In genomic region chr20:32473231-32474008, GRCh38 we compare ENCODE assay signal across 13 cellular contexts.
DNase-seq lines count a peak whose midpoint lies in the region; ATAC-seq and TF ChIP-seq lines count a peak whose summit lies in the region.
"Had no signal": no experiment of that assay in that cellular context is flagged by ENCODE, and none has a peak within 500 bp of the region (broad histone marks: within the 10 kb centered on the region; RNA-seq: fewer than 3 reads in every experiment).

No MANE protein-coding gene starts in this region.

- H2AFZ ChIP-seq in smooth muscle cell (ENCODE audit: low read depth) = no peak overlapping the region

- H3K9me3 ChIP-seq in colonic mucosa (no peaks in the 10 kb centered on the region), right lobe of liver (no peaks in the 10 kb centered on the region), smooth muscle cell (replicated peaks; ENCODE audit: low read depth) (no peaks in the 10 kb centered on the region)
- H3K9me3 ChIP-seq: prostate gland had no signal

- H3K4me2 ChIP-seq in smooth muscle cell = peak overlapping the region; percentile 89

- H4K20me1 ChIP-seq in smooth muscle cell (ENCODE audit: low read depth) = peaks cover 60% of the 10 kb centered on the region

- DNase-seq in HFF-Myc (ENCODE audit: extremely low read depth, low read depth) = no peak
- peak; percentile 71 for DNase-seq in colonic mucosa
- DNase-seq in right lobe of liver = peak in 2 of 3 donors; percentile 63 to 65
- no peak for DNase-seq in smooth muscle cell (lab: John Stamatoyannopoulos, UW; ENCODE audit: unreplicated experiment)
- DNase-seq in D341Med (ENCODE audit: low spot score) = no peak
- DNase-seq in GF-D8 (lab: John Stamatoyannopoulos, UW) = no peak
- DNase-seq in NCI-H526 treated with DMSO at 0.1 percent for 48 hours (lab: John Stamatoyannopoulos, UW) = no peak
- DNase-seq: activated CD4-positive, alpha-beta memory T cell treated with anti-CD3 and anti-CD28 coated beads for 36 hours; DND-41 had no signal

- peak overlapping the region; percentile 95 for H3K27ac ChIP-seq in colonic mucosa
- peak overlapping the region; percentile 69 to 84 (median 70) for H3K27ac ChIP-seq in right lobe of liver
- peak overlapping the region; percentile 98 for H3K27ac ChIP-seq in smooth muscle cell (ENCODE audit: low read depth)
- H3K27ac ChIP-seq: HL-60 had no signal

- no peak for TF ChIP-seq POLR2A in right lobe of liver (IDR thresholded peaks at IDR 0.05)

- peaks cover 90% of the 10 kb centered on the region for H3K79me2 ChIP-seq in smooth muscle cell (ENCODE audit: low read depth)

- H3K36me3 ChIP-seq in colonic mucosa (peaks cover 5% of the 10 kb centered on the region), right lobe of liver (no peaks in the 10 kb centered on the region), smooth muscle cell (ENCODE audit: low read depth) (no peaks in the 10 kb centered on the region)
- H3K36me3 ChIP-seq: prostate gland had no signal

- H3F3A ChIP-seq in smooth muscle cell (ENCODE audit: low read depth) = peaks cover 31% of the 10 kb centered on the region

- ATAC-seq in right lobe of liver (peak; percentile 44 to 74 (median 56)), HG03025 (IDR thresholded peaks at IDR 0.05; ENCODE audit: low FRiP score, unreplicated experiment) (no peak)
- ATAC-seq: HCT116 had no signal

- H3K27me3 ChIP-seq in colonic mucosa (no peaks in the 10 kb centered on the region), right lobe of liver (no peaks in the 10 kb centered on the region), smooth muscle cell (ENCODE audit: low read depth) (no peaks in the 10 kb centered on the region)

- intact Hi-C loops in colonic mucosa (cut with DNase I) (no loop called here), right lobe of liver (cut with DNase I) (no loop called here)

- TF ChIP-seq CTCF in HFF-Myc (IDR thresholded peaks at IDR 0.05; ENCODE audit: low read depth, low read length, missing control alignments) (no peak), colonic mucosa (IDR thresholded peaks at IDR 0.05) (no peak), right lobe of liver (IDR thresholded peaks at IDR 0.05) (no peak), smooth muscle cell (IDR thresholded peaks at IDR 0.05; ENCODE audit: borderline replicate concordance, insufficient read depth, poor library complexity, severe bottlenecking) (no peak)

- H3K9ac ChIP-seq in colonic mucosa (ENCODE audit: low read depth in 2 of 2, low read length in 2 of 2) (peak overlapping the region; percentile 76 to 97), smooth muscle cell (ENCODE audit: low read depth) (no peak overlapping the region)

- H3K4me3 ChIP-seq in HFF-Myc (replicated peaks; ENCODE audit: low read depth, low read length) = peak overlapping the region; percentile 51
- peak overlapping the region; percentile 21 for H3K4me3 ChIP-seq in colonic mucosa
- peak overlapping the region; percentile 1 to 36 (median 12) for H3K4me3 ChIP-seq in right lobe of liver
- H3K4me3 ChIP-seq in smooth muscle cell = no peak overlapping the region

- H3K4me1 ChIP-seq in colonic mucosa (peaks cover 69% of the 10 kb centered on the region), right lobe of liver (peaks cover 0 to 57% (median 31%) of the 10 kb centered on the region in 4 donors), smooth muscle cell (ENCODE audit: low read depth) (peaks cover 44% of the 10 kb centered on the region)

- WGBS in right lobe of liver (ENCODE audit: insufficient coverage, low coverage, low lambda C conversion rate, missing lambda C conversion rate) = 2% methylated on average over 9 of the region's 29 CpGs
- WGBS in smooth muscle cell (ENCODE audit: low lambda C conversion rate) = 94% methylated on average over 29 of the region's 29 CpGs

Comparison
In these comparisons a context has a peak if more than half of its experiments do, and no peak if none do; other contexts are left out.
1. DNase-seq: peak in colonic mucosa (single experiment) and right lobe of liver (2 of 3); none in HFF-Myc (single experiment), smooth muscle cell (single experiment), D341Med (single experiment), GF-D8 (single experiment) and NCI-H526 treated with DMSO at 0.1 percent for 48 hours (single experiment).
2. Peak in every context shown above with its lines, with median percentiles within 50 percentile points of each other: H3K27ac ChIP-seq.